In the genomic region with DNA sequence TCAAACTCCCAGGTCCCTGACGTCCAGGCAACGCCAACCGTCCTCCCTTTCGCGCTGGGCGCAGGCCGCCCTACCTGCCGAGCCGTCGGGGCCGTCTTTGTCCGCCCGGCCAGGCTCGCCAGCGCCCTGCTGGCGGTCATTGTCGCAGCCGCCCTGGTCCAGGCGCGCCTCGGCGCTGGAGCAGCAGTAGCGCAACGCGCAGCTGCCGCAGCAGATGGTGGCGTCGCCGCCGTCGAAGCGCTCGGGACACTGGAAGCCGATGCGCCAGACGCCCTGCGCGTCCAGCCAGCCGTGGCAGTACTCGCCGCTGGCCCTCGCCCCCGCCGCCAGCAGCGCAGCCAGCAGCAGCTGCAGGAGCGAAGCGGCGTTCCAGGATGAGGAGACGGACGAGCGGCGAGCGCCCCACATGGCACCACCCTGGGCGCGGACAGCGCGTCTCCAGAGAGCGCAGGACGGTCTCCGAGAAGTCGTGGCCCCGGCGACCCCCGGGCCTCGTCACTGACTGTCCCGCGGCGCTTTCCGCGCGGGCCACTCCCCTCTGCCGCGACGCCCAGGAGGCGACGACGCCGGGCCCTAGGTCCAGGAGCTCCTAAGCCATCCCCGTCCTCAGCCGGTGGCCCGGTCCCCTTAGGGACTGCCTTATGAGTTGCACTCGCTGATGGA, we compare ENCODE assay signal across 1 cellular context.
A peak's percentile ranks its signal among the peaks of the same experiment; 100 is the strongest.
TF ChIP-seq lines count a peak whose summit lies in the region.

No MANE protein-coding gene starts in this region.

TF ChIP-seq in H1, 55 proteins besides CTCF, POLR2A, EP300 and RAD21 (continued from another document):
- TF ChIP-seq HDAC2 (IDR thresholded peaks at IDR 0.05; ENCODE audit: borderline replicate concordance in 1 of 2, low read depth in 2 of 2, low read length in 2 of 2): peak in 1 of 2 experiments; percentile 22; a peak in 1 of 4 replicates
- no peak for TF ChIP-seq CHD7 (IDR thresholded peaks at IDR 0.05; ENCODE audit: insufficient replicate concordance, low read length)
- peak; percentile 40; the same call in 1 of the 2 replicates for TF ChIP-seq YY1 (IDR thresholded peaks at IDR 0.05; ENCODE audit: low read depth, low read length)
- TF ChIP-seq NANOG (IDR thresholded peaks at IDR 0.05; ENCODE audit: insufficient read depth, low read depth, low read length, poor library complexity, severe bottlenecking): peak; percentile 3
- TF ChIP-seq CEBPB (IDR thresholded peaks at IDR 0.05; ENCODE audit: low read depth, low read length): no peak
- no peak for TF ChIP-seq CBX8 (IDR thresholded peaks at IDR 0.05; ENCODE audit: borderline replicate concordance, low read depth, low read length)
- peak; percentile 17 for TF ChIP-seq ASH2L (IDR thresholded peaks at IDR 0.05; ENCODE audit: low read length)
- TF ChIP-seq PHF8 (conservative IDR thresholded peaks at IDR 0.05; ENCODE audit: low read depth, low read length): peak; percentile 1; the same call in 1 of the 2 replicates
- peak; percentile 27 for TF ChIP-seq TAF7 (optimal IDR thresholded peaks at IDR 0.05; ENCODE audit: borderline replicate concordance, low read depth, low read length)
- TF ChIP-seq ATF3 (IDR thresholded peaks at IDR 0.05; ENCODE audit: insufficient read depth, low read depth, low read length): no peak
- peak; percentile 85 for TF ChIP-seq E2F6 (IDR thresholded peaks at IDR 0.05)
- peak; percentile 86 for TF ChIP-seq MAX (IDR thresholded peaks at IDR 0.05)
- peak; percentile 48 for TF ChIP-seq RNF2 (IDR thresholded peaks at IDR 0.05; ENCODE audit: borderline replicate concordance, low read depth, low read length, missing control alignments, poor library complexity, severe bottlenecking)
- 0 out of 2 replicates have a peak, but pooled peaks have one; percentile 42 for TF ChIP-seq RBBP5 (IDR thresholded peaks at IDR 0.05; ENCODE audit: borderline replicate concordance, low read depth, low read length)
- TF ChIP-seq TEAD4 (IDR thresholded peaks at IDR 0.05; ENCODE audit: low read depth, low read length): 0 out of 2 replicates have a peak, but pooled peaks have one; percentile 5
TF ChIP-seq in H1: peak in this region for 12.
